Comparison of ENCODE assay signal across 2 cellular contexts in genomic region chr3:146195030-146195429, GRCh38.
TF ChIP-seq lines count a peak whose summit lies in the region.

No MANE protein-coding gene starts in this region.

TF ChIP-seq in liver, 16 proteins besides CTCF, POLR2A, EP300 and RAD21:
- TF ChIP-seq NR2F2 (IDR thresholded peaks at IDR 0.05) (peak; percentile 52), HNF4A (conservative IDR thresholded peaks at IDR 0.05) (no peak)

TF ChIP-seq in HepG2, 621 proteins besides CTCF, POLR2A, EP300 and RAD21:
- TF ChIP-seq ZNF615 (CRISPR knock-in tag; IDR thresholded peaks at IDR 0.05; ENCODE audit: borderline replicate concordance) (no peak), AKNA (CRISPR knock-in tag; IDR thresholded peaks at IDR 0.05; ENCODE audit: borderline replicate concordance) (no peak), HOXA3 (CRISPR knock-in tag; IDR thresholded peaks at IDR 0.05) (no peak), ZNF251 (CRISPR knock-in tag; IDR thresholded peaks at IDR 0.05) (no peak), SETDB1 (CRISPR knock-in tag; IDR thresholded peaks at IDR 0.05; ENCODE audit: borderline replicate concordance) (no peak), ZNF367 (CRISPR knock-in tag; IDR thresholded peaks at IDR 0.05; ENCODE audit: borderline replicate concordance) (no peak), ISX (CRISPR knock-in tag; conservative IDR thresholded peaks at IDR 0.05) (no peak), ZNF850 (CRISPR knock-in tag; conservative IDR thresholded peaks at IDR 0.05) (no peak), ZNF276 (CRISPR knock-in tag; IDR thresholded peaks at IDR 0.05; ENCODE audit: low read depth) (no peak), HOXA5 (CRISPR knock-in tag; IDR thresholded peaks at IDR 0.05) (no peak), MTERF4 (CRISPR knock-in tag; IDR thresholded peaks at IDR 0.05) (no peak)
